Comparison of ENCODE assay signal across 30 cellular contexts in genomic region chr9:112744177-112744576, GRCh38.
"Had no signal": no experiment of that assay in that cellular context is flagged by ENCODE, and none has a peak within 500 bp of the region (broad histone marks: within the 10 kb centered on the region; RNA-seq: fewer than 3 reads in every experiment).

No MANE protein-coding gene starts in this region.

- H3K27ac ChIP-seq: esophagus muscularis mucosa, heart right ventricle, neural progenitor cell, skin epidermis, uterus had no signal

- H3K36me3 ChIP-seq: esophagus muscularis mucosa, heart right ventricle, neural progenitor cell, uterus had no signal

- H3K4me2 ChIP-seq: neural progenitor cell had no signal

- H3K9me3 Mint-ChIP-seq: brain; dendritic cell treated with granulocyte-macrophage colony-stimulating factor and Interleukin-4, amounts not matched to agents 40 ng/mL and 50 ng/mL, for 4 days; natural killer cell; neural progenitor cell; type B pancreatic cell had no signal

- H3K4me1 ChIP-seq: esophagus muscularis mucosa, neural progenitor cell, uterus had no signal

- H3K9ac ChIP-seq: neural progenitor cell had no signal

- H3K9me3 ChIP-seq: esophagus muscularis mucosa, heart right ventricle, uterus had no signal

- H2AFZ ChIP-seq: neural progenitor cell had no signal

- H3K27ac Mint-ChIP-seq: activated naive CD8-positive, alpha-beta T cell; brain; dendritic cell treated with granulocyte-macrophage colony-stimulating factor and Interleukin-4, amounts not matched to agents 40 ng/mL and 50 ng/mL, for 4 days; natural killer cell; neural progenitor cell; type B pancreatic cell had no signal

- DNase-seq: activated CD4-positive, alpha-beta T cell treated with anti-CD3 and anti-CD28 coated beads for 4 hours; activated CD4-positive, alpha-beta T cell treated with anti-CD3 and anti-CD28 coated beads, Interleukin-2, amount 50 U/mL, for 4 hours; activated CD4-positive, CD25-positive, alpha-beta regulatory T cell; activated CD8-positive, alpha-beta memory T cell treated with anti-CD3 and anti-CD28 coated beads for 24 hours; activated effector memory CD4-positive, alpha-beta T cell treated with Interleukin-2 at 50 U/mL for 16 hours; activated naive CD4-positive, alpha-beta T cell treated with Interleukin-2 at 50 U/mL for 16 hours; aorta; central memory CD4-positive, alpha-beta T cell; effector CD4-positive, alpha-beta T cell; foreskin melanocyte; heart right ventricle; mesendoderm; natural killer cell; occipital lobe; posterior cingulate gyrus; stimulated activated CD4-positive, alpha-beta T cell treated with anti-CD3 and anti-CD28 coated beads, Interleukin-12 subunit alpha, Interleukin-12 subunit beta, amount 100 ng/mL, for 4 hours; stimulated activated CD4-positive, alpha-beta T cell treated with anti-CD3 and anti-CD28 coated beads, Interleukin-4, amount 100 ng/mL, for 1 hour; stimulated activated naive CD8-positive, alpha-beta T cell treated with anti-CD3 and anti-CD28 coated beads, Interleukin-15, Interleukin-2, amounts not matched to agents 100 U/mL and 50 U/mL, for 24 hours; T-helper 1 cell; uterus had no signal

- ATAC-seq: left lobe of liver; natural killer cell; sciatic nerve; stimulated activated naive CD8-positive, alpha-beta T cell treated with anti-CD3 and anti-CD28 coated beads, Interleukin-15, Interleukin-2, amounts not matched to agents 100 U/mL and 50 U/mL, for 24 hours had no signal

- H3K27me3 ChIP-seq: esophagus muscularis mucosa, heart right ventricle, neural progenitor cell, uterus had no signal

- H3K4me3 ChIP-seq: esophagus muscularis mucosa, heart right ventricle, lung, neural progenitor cell, skin epidermis, uterus had no signal

- H3K4me3 Mint-ChIP-seq: activated naive CD8-positive, alpha-beta T cell; brain; dendritic cell treated with granulocyte-macrophage colony-stimulating factor and Interleukin-4, amounts not matched to agents 40 ng/mL and 50 ng/mL, for 4 days; natural killer cell; neural progenitor cell; type B pancreatic cell had no signal

- H3K27me3 Mint-ChIP-seq: activated naive CD8-positive, alpha-beta T cell; brain; dendritic cell treated with granulocyte-macrophage colony-stimulating factor and Interleukin-4, amounts not matched to agents 40 ng/mL and 50 ng/mL, for 4 days; type B pancreatic cell had no signal
